23 cellular contexts compared by ENCODE assay signal in the genomic region with DNA sequence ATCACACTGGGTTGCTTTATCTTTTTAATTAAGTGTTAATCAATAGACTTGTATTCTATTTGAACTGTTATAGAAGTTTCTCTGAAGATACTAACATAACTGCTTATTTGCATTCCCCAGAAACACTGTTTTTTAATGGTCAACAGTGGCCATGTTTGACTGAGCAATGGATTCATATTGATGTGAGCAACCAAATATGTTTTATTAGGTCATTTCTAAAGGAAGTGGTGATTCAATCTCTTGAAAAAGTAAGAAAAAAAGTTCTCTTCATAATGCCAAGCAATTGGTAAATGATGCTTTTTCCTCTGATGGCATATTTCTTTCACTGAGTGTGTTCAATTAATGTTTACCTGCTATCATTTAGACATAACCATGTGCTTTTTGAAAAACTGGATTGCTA.
"Had no signal": no experiment of that assay in that cellular context is flagged by ENCODE, and none has a peak within 500 bp of the region (broad histone marks: within the 10 kb centered on the region; RNA-seq: fewer than 3 reads in every experiment).

No MANE protein-coding gene starts in this region.

- H3K4me1 ChIP-seq: colonic mucosa, foreskin keratinocyte had no signal

- H3K27me3 ChIP-seq: colonic mucosa, esophagus muscularis mucosa, foreskin keratinocyte, sigmoid colon, spleen, thyroid gland had no signal

- H3K27me3 Mint-ChIP-seq: stimulated activated naive B cell treated with anti-CD40 and anti-IgM and Interleukin-4, amounts not matched to agents 10 μg/mL and 1 μg/mL and 100 μg/mL, for 72 hours had no signal

- H3K4me3 ChIP-seq: colonic mucosa, esophagus muscularis mucosa, sigmoid colon, spleen, thyroid gland had no signal

- H3K36me3 ChIP-seq: colonic mucosa, esophagus muscularis mucosa, sigmoid colon, spleen, thyroid gland had no signal

- ATAC-seq: activated CD4-positive, alpha-beta T cell treated with anti-CD3 and anti-CD28 coated beads for 36 hours; foreskin keratinocyte; naive thymus-derived CD8-positive, alpha-beta T cell; stimulated activated naive B cell treated with anti-CD40 and anti-IgM and Interleukin-4, amounts not matched to agents 10 μg/mL and 1 μg/mL and 100 μg/mL, for 72 hours; T-cell; WTC11 had no signal

- DNase-seq: activated CD4-positive, alpha-beta T cell treated with anti-CD3 and anti-CD28 coated beads for 36 hours; activated CD4-positive, alpha-beta T cell treated with anti-CD3 and anti-CD28 coated beads, Interleukin-2, amount 50 U/mL, for 48 hours; activated naive CD4-positive, alpha-beta T cell; activated naive CD8-positive, alpha-beta T cell treated with anti-CD3 and anti-CD28 coated beads for 36 hours; activated T-cell treated with anti-CD3 and anti-CD28 coated beads for 4 hours; amniotic stem cell; central memory CD4-positive, alpha-beta T cell; colonic mucosa; effector CD4-positive, alpha-beta T cell; foreskin keratinocyte; glutamatergic neuron; hypothalamus; mesendoderm; naive thymus-derived CD8-positive, alpha-beta T cell; sigmoid colon; spleen; stimulated activated naive B cell treated with anti-CD40 and anti-IgM and Interleukin-4, amounts not matched to agents 10 μg/mL and 1 μg/mL and 100 μg/mL, for 72 hours; T-cell; thyroid gland had no signal

- H3K9me3 ChIP-seq: colonic mucosa, esophagus muscularis mucosa, sigmoid colon, spleen, thyroid gland had no signal

- H3K4me1 Mint-ChIP-seq: activated CD4-positive, alpha-beta T cell treated with anti-CD3 and anti-CD28 coated beads for 36 hours; activated naive CD8-positive, alpha-beta T cell treated with anti-CD3 and anti-CD28 coated beads for 36 hours; naive thymus-derived CD8-positive, alpha-beta T cell; T-cell had no signal

- H3K27ac Mint-ChIP-seq: activated CD4-positive, alpha-beta T cell treated with anti-CD3 and anti-CD28 coated beads for 36 hours; activated naive CD8-positive, alpha-beta T cell treated with anti-CD3 and anti-CD28 coated beads for 36 hours; activated T-helper 1 cell treated with anti-CD3 and anti-CD28 coated beads, Interleukin-12 subunit alpha, Interleukin-12 subunit beta, Interleukin-2, Interleukin-4 antibody, amounts not matched to agents 30 ng/mL and 10 ng/mL and 1 ng/mL, durations not matched to agents 14 hours and 24 hours and 36 hours; brain; naive thymus-derived CD8-positive, alpha-beta T cell; stimulated activated naive B cell treated with anti-CD40 and anti-IgM and Interleukin-4, amounts not matched to agents 10 μg/mL and 1 μg/mL and 100 μg/mL, for 72 hours; T-cell; WTC11 had no signal

- H3K36me3 Mint-ChIP-seq: activated naive CD8-positive, alpha-beta T cell treated with anti-CD3 and anti-CD28 coated beads for 36 hours; brain; naive thymus-derived CD8-positive, alpha-beta T cell; stimulated activated naive B cell treated with anti-CD40 and anti-IgM and Interleukin-4, amounts not matched to agents 10 μg/mL and 1 μg/mL and 100 μg/mL, for 72 hours; T-cell; WTC11 had no signal

- H3K4me3 Mint-ChIP-seq: activated CD4-positive, alpha-beta T cell treated with anti-CD3 and anti-CD28 coated beads for 36 hours; activated naive CD8-positive, alpha-beta T cell treated with anti-CD3 and anti-CD28 coated beads for 36 hours; activated T-helper 1 cell treated with anti-CD3 and anti-CD28 coated beads, Interleukin-12 subunit alpha, Interleukin-12 subunit beta, Interleukin-2, Interleukin-4 antibody, amounts not matched to agents 30 ng/mL and 10 ng/mL and 1 ng/mL, durations not matched to agents 14 hours and 24 hours and 36 hours; brain; naive thymus-derived CD8-positive, alpha-beta T cell; stimulated activated naive B cell treated with anti-CD40 and anti-IgM and Interleukin-4, amounts not matched to agents 10 μg/mL and 1 μg/mL and 100 μg/mL, for 72 hours; T-cell; WTC11 had no signal

- H3K27ac ChIP-seq: colonic mucosa, esophagus muscularis mucosa, foreskin keratinocyte, sigmoid colon, spleen had no signal

- H3K9me3 Mint-ChIP-seq: activated naive CD8-positive, alpha-beta T cell treated with anti-CD3 and anti-CD28 coated beads for 36 hours; activated T-helper 1 cell treated with anti-CD3 and anti-CD28 coated beads, Interleukin-12 subunit alpha, Interleukin-12 subunit beta, Interleukin-2, Interleukin-4 antibody, amounts not matched to agents 30 ng/mL and 10 ng/mL and 1 ng/mL, durations not matched to agents 14 hours and 24 hours and 36 hours; stimulated activated naive B cell treated with anti-CD40 and anti-IgM and Interleukin-4, amounts not matched to agents 10 μg/mL and 1 μg/mL and 100 μg/mL, for 72 hours; T-cell had no signal
